ENCODE assay signal across 7 cellular contexts in the genomic region with DNA sequence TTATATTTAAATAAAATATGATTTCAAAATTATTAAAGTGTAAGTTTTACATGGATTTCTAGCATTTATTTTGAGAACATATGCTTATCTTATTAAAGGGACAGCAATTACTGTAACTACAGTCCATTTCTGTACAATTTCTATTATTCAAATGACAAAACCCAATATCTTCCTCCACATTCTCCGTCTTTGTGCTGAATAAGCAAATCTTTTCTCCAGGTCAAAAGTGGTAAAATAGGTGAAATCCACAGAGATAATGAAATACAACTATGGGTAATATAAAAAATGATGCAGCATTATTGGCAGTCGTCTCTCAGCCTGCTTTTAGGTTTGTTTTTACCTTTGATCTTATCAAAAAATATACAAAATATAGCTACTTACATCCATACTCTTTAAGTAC.
"Had no signal": no experiment of that assay in that cellular context is flagged by ENCODE, and none has a peak within 500 bp of the region (broad histone marks: within the 10 kb centered on the region; RNA-seq: fewer than 3 reads in every experiment).

No MANE protein-coding gene starts in this region.

- DNase-seq: GOT3, H9, HCEC 1CT, Karpas-422, KBM-7 had no signal

- H3K9ac ChIP-seq: KMS-11 had no signal

- FAIRE-seq: H54 had no signal

- H3K27ac ChIP-seq: KMS-11 had no signal

- H3K4me2 ChIP-seq: KMS-11 had no signal

- H3K27ac Mint-ChIP-seq: H9 had no signal

- H3K9me3 Mint-ChIP-seq: H9 had no signal

- H3K4me3 Mint-ChIP-seq: H9 had no signal
